In genomic region chr15:22883196-22883595, GRCh38 we compare ENCODE assay signal across 30 cellular contexts. TPM values are rescaled to one million over a fixed set of nuclear protein-coding genes. Genes with fewer than 3 reads are reported as not detected.
DNase-seq lines count a peak whose midpoint lies in the region; ATAC-seq and TF ChIP-seq lines count a peak whose summit lies in the region.
"Had no signal": no experiment of that assay in that cellular context is flagged by ENCODE, and none has a peak within 500 bp of the region (broad histone marks: within the 10 kb centered on the region; RNA-seq: fewer than 3 reads in every experiment).

No MANE protein-coding gene starts in this region.

- no peak overlapping the region for H3K27ac ChIP-seq in RWPE2 (ENCODE audit: poor library complexity, severe bottlenecking)
- H3K27ac ChIP-seq: 22Rv1; A549; BLaER1; BLaER1 treated with 17β-estradiol and CSF1 and Interleukin-3, amounts not matched to agents 10 nM and 100 nM; C4-2B had no signal

- ATAC-seq in left ventricle myocardium superior = no peak
- no peak for ATAC-seq in RWPE2 (ENCODE audit: low read depth)
- ATAC-seq: A549; CD8-positive, alpha-beta T cell had no signal

- peak; percentile 19 for DNase-seq in cardiac septum (ENCODE audit: low spot score)
- DNase-seq in left ventricle myocardium superior = no peak
- peak; percentile 71 for DNase-seq in RWPE2 (ENCODE audit: low spot score)
- DNase-seq in posterior vena cava (ENCODE audit: low spot score) = peak; percentile 60
- no peak for DNase-seq in NCI-H1417 treated with DMSO at 0.1 percent for 48 hours (lab: John Stamatoyannopoulos, UW)
- no peak for DNase-seq in ACHN
- DNase-seq: 8988T; AML-193; BE2C; C1 segment of cervical spinal cord; Caco-2; Calu3; CD4-positive, alpha-beta memory T cell; CD4-positive, alpha-beta T cell; CD4-positive, CD25-positive, alpha-beta regulatory T cell; CD8-positive, alpha-beta memory T cell; CD8-positive, alpha-beta T cell; COR-L47; DMS 273 treated with DMSO at 0.1 percent for 48 hours; DMS153; DMS53; DMS79; DMS79 treated with DMSO at 0.1 percent for 48 hours; DND-41; EL had no signal

- intact Hi-C loops in cardiac septum (cut with DNase I) = no loop called here
- intact Hi-C loops in left ventricle myocardium superior (cut with micrococcal nuclease) = no loop called here
- intact Hi-C loops in posterior vena cava (cut with DNase I) = no loop called here

- H3K9me3 ChIP-seq in RWPE2 (ENCODE audit: severe bottlenecking) = no peaks in the 10 kb centered on the region
- H3K9me3 ChIP-seq: A549, BE2C, Caco-2 had no signal

- in situ Hi-C loops in ACHN (cut with HindIII; ENCODE audit: low pct_ligation_motif_present, low pct_unique_long_range_greater_than_20kb, low sequenced_read_pairs) = no loop called here

- peaks cover 73% of the 10 kb centered on the region for H3K36me3 ChIP-seq in RWPE2 (ENCODE audit: low read depth)

- H3K27me3 ChIP-seq in RWPE2 (ENCODE audit: insufficient read depth, poor library complexity, severe bottlenecking) = no peaks in the 10 kb centered on the region
- H3K27me3 ChIP-seq: BE2C; BLaER1; BLaER1 treated with 17β-estradiol and CSF1 and Interleukin-3, amounts not matched to agents 10 nM and 100 nM had no signal

- no peaks in the 10 kb centered on the region for H3K4me1 ChIP-seq in RWPE2 (ENCODE audit: insufficient read depth, poor library complexity, severe bottlenecking)
- H3K4me1 ChIP-seq: BLaER1; BLaER1 treated with 17β-estradiol and CSF1 and Interleukin-3, amounts not matched to agents 10 nM and 100 nM had no signal

- H3K4me3 ChIP-seq in RWPE2 (ENCODE audit: severe bottlenecking) = no peak overlapping the region
- H3K4me3 ChIP-seq: A549; BLaER1; BLaER1 treated with 17β-estradiol and CSF1 and Interleukin-3, amounts not matched to agents 10 nM and 100 nM had no signal

- TF ChIP-seq CTCF in RWPE2 (IDR thresholded peaks at IDR 0.05; ENCODE audit: poor library complexity, severe bottlenecking) = no peak

RNA-seq across cellular contexts. Expression of gene NIPA2, which starts 44.7 kb away (rescaled TPM):
- total RNA-seq in cardiac septum (24.3 TPM), left ventricle myocardium superior (17.3 TPM), posterior vena cava (10 to 100 TPM; 26.9 to 27.9 TPM)

Comparison
In these comparisons a context has a peak if more than half of its experiments do, and no peak if none do; other contexts are left out.
1. DNase-seq: peak in cardiac septum (single experiment), RWPE2 (single experiment) and posterior vena cava (single experiment); none in left ventricle myocardium superior (single experiment), NCI-H1417 treated with DMSO at 0.1 percent for 48 hours (single experiment) and ACHN (single experiment).